ENCODE assay signal across 9 cellular contexts in the genomic region with DNA sequence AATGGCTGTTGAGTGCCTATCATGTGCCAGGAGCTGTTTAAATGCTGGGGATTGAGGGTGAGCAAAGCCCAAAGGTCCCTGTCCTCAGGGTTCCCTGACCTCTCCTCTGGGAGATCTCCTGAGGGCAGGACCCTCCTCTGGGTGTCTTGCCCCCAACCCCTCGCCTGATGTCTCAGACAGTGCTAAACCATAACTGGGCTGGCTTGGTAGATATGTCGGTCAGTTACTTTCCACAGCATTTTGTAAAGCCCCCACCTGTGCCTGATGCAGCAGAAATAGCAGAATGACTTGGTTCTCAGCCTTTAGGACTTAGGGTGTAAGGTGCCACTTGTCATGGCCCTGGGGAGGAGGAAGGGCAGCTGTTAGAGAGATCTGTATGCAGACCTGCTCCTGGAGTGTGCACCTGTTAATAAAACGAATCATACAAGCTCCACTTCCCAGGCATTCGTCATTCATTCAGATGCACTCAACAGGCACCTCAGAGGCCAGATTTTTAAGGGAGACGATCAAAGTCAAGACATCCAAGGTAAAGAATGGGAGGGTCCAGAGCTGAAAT.
A peak's percentile ranks its signal among the peaks of the same experiment; 100 is the strongest.
DNase-seq lines count a peak whose midpoint lies in the region; ATAC-seq and TF ChIP-seq lines count a peak whose summit lies in the region.
"Had no signal": no experiment of that assay in that cellular context is flagged by ENCODE, and none has a peak within 500 bp of the region (broad histone marks: within the 10 kb centered on the region; RNA-seq: fewer than 3 reads in every experiment).

No MANE protein-coding gene starts in this region.

- DNase-seq in activated T-cell treated with anti-CD3 and anti-CD28 coated beads, Interleukin-2, amount 50 U/mL, for 72 hours, result no peak
- no peak for DNase-seq in activated T-cell treated with anti-CD3 and anti-CD28 coated beads, Interleukin-2, amount 50 U/mL, for 48 hours
- DNase-seq in RWPE2 (ENCODE audit: low spot score), result no peak
- DNase-seq in tibial artery, result no peak
- DNase-seq in anterior cingulate cortex (lab: John Stamatoyannopoulos, UW), result no peak
- DNase-seq in DMS153 (lab: John Stamatoyannopoulos, UW), result no peak
- DNase-seq in NCI-H446 treated with DMSO at 0.1 percent for 48 hours (lab: John Stamatoyannopoulos, UW), result no peak

- peaks cover 34% of the 10 kb centered on the region for H3K4me1 Mint-ChIP-seq in activated T-cell treated with anti-CD3 and anti-CD28 coated beads, Interleukin-2, amount 50 U/mL, for 72 hours (ENCODE audit: low read depth)

- H3K27ac Mint-ChIP-seq in activated T-cell treated with anti-CD3 and anti-CD28 coated beads, Interleukin-2, amount 50 U/mL, for 72 hours, result no peak overlapping the region

- peak overlapping the region; percentile 15 to 17 for H3K4me3 Mint-ChIP-seq in activated T-cell treated with anti-CD3 and anti-CD28 coated beads, Interleukin-2, amount 50 U/mL, for 72 hours

- H3K4me1 ChIP-seq in RWPE2 (ENCODE audit: insufficient read depth, poor library complexity, severe bottlenecking) (peaks cover 13% of the 10 kb centered on the region), gastroesophageal sphincter (peaks cover 5 to 94% (median 8%) of the 10 kb centered on the region in 3 donors), tibial artery (peaks cover 0 to 48% (median 31%) of the 10 kb centered on the region in 4 donors)

- H3K9me3 ChIP-seq in RWPE2 (ENCODE audit: severe bottlenecking) (no peaks in the 10 kb centered on the region), gastroesophageal sphincter (no peaks in the 10 kb centered on the region), tibial artery (no peaks in the 10 kb centered on the region)

- H3K27ac ChIP-seq in RWPE2 (ENCODE audit: poor library complexity, severe bottlenecking) (peak overlapping the region; percentile 59), gastroesophageal sphincter (peak overlapping the region; percentile 82 to 97 (median 94)), tibial artery (peak overlapping the region; percentile 92)
- H3K27ac ChIP-seq: HL-60 had no signal

- peak in 1 of 2 donors; percentile 1 for TF ChIP-seq POLR2A in gastroesophageal sphincter (IDR thresholded peaks at IDR 0.05)

- ATAC-seq in activated T-cell treated with anti-CD3 and anti-CD28 coated beads, Interleukin-2, amount 50 U/mL, for 72 hours (replicated peaks in 1 of 2), result no peak
- ATAC-seq in RWPE2 (ENCODE audit: low read depth) (no peak), gastroesophageal sphincter (peak; percentile 3)

- peaks cover 59% of the 10 kb centered on the region for H3K27me3 Mint-ChIP-seq in activated T-cell treated with anti-CD3 and anti-CD28 coated beads, Interleukin-2, amount 50 U/mL, for 72 hours (ENCODE audit: low read depth)

- peaks cover 0 to 2% of the 10 kb centered on the region in 2 donors for H3K36me3 Mint-ChIP-seq in activated T-cell treated with anti-CD3 and anti-CD28 coated beads, Interleukin-2, amount 50 U/mL, for 72 hours (ENCODE audit: insufficient read depth in 2 of 2)

- H3K9me3 Mint-ChIP-seq in activated T-cell treated with anti-CD3 and anti-CD28 coated beads, Interleukin-2, amount 50 U/mL, for 72 hours, result no peaks in the 10 kb centered on the region

- H3K36me3 ChIP-seq in RWPE2 (ENCODE audit: low read depth) (no peaks in the 10 kb centered on the region), gastroesophageal sphincter (peaks cover 0 to 9% of the 10 kb centered on the region in 2 donors), tibial artery (no peaks in the 10 kb centered on the region)

- intact Hi-C loops in tibial artery (cut with DNase I; ENCODE audit: low total_unique reads), result no loop called here

- H3K4me3 ChIP-seq in RWPE2 (ENCODE audit: severe bottlenecking) (no peak overlapping the region), gastroesophageal sphincter (no peak overlapping the region), tibial artery (no peak overlapping the region)

- no peak for TF ChIP-seq EP300 in gastroesophageal sphincter (IDR thresholded peaks at IDR 0.05)

- no peaks in the 10 kb centered on the region for H3K27me3 ChIP-seq in RWPE2 (ENCODE audit: insufficient read depth, poor library complexity, severe bottlenecking)
- no peaks in the 10 kb centered on the region for H3K27me3 ChIP-seq in gastroesophageal sphincter
- H3K27me3 ChIP-seq in tibial artery, result no peaks in the 10 kb centered on the region

- TF ChIP-seq CTCF in RWPE2 (IDR thresholded peaks at IDR 0.05; ENCODE audit: poor library complexity, severe bottlenecking) (no peak), gastroesophageal sphincter (IDR thresholded peaks at IDR 0.05) (no peak), tibial artery (IDR thresholded peaks at IDR 0.05) (no peak)

- 70% methylated on average over 1 of the region's 5 CpGs; no CpG with 5 or more reads in 1 of the 2 donors for WGBS in gastroesophageal sphincter (ENCODE audit: low coverage in 1 of 2), 2 donors
